Comparison of ENCODE assay signal across 13 cellular contexts in genomic region chr5:1409386-1410110, GRCh38. TPM values are rescaled to one million over a fixed set of nuclear protein-coding genes. Genes with fewer than 3 reads are reported as not detected.
DNase-seq lines count a peak whose midpoint lies in the region; ATAC-seq and TF ChIP-seq lines count a peak whose summit lies in the region.
"Had no signal": no experiment of that assay in that cellular context is flagged by ENCODE, and none has a peak within 500 bp of the region (broad histone marks: within the 10 kb centered on the region; RNA-seq: fewer than 3 reads in every experiment).

No MANE protein-coding gene starts in this region.

- H3K27me3 Mint-ChIP-seq in chondrocyte (ENCODE audit: low read depth): peaks cover 39% of the 10 kb centered on the region
- H3K27me3 Mint-ChIP-seq in neural progenitor cell (ENCODE audit: insufficient read depth, low read depth): peaks cover under 1% of the 10 kb centered on the region

- H3K36me3 ChIP-seq in neural progenitor cell: no peaks in the 10 kb centered on the region
- no peaks in the 10 kb centered on the region for H3K36me3 ChIP-seq in colonic mucosa
- H3K36me3 ChIP-seq: suprapubic skin had no signal

- no peak overlapping the region for H3K27ac ChIP-seq in neural progenitor cell
- H3K27ac ChIP-seq in colonic mucosa: no peak overlapping the region
- H3K27ac ChIP-seq: KMS-11, suprapubic skin had no signal

- H3K9ac ChIP-seq in neural progenitor cell (no peak overlapping the region), colonic mucosa (ENCODE audit: low read depth in 2 of 2, low read length in 2 of 2) (no peak overlapping the region)
- H3K9ac ChIP-seq: KMS-11 had no signal

- H3K4me1 ChIP-seq in neural progenitor cell (no peaks in the 10 kb centered on the region), colonic mucosa (no peaks in the 10 kb centered on the region)
- H3K4me1 ChIP-seq: suprapubic skin had no signal

- intact Hi-C loops in colonic mucosa (cut with DNase I): no loop called here

- no peak overlapping the region for H3K27ac Mint-ChIP-seq in chondrocyte (ENCODE audit: unreplicated experiment)
- H3K27ac Mint-ChIP-seq in neural progenitor cell: no peak overlapping the region

- H4K20me1 ChIP-seq in neural progenitor cell (ENCODE audit: low read depth): peaks cover 3% of the 10 kb centered on the region

- H3K9me3 ChIP-seq in neural progenitor cell (ENCODE audit: low read depth) (no peaks in the 10 kb centered on the region), colonic mucosa (no peaks in the 10 kb centered on the region)
- H3K9me3 ChIP-seq: suprapubic skin had no signal

- no peaks in the 10 kb centered on the region for H3K4me1 Mint-ChIP-seq in chondrocyte (ENCODE audit: low read depth)
- peaks cover 7% of the 10 kb centered on the region for H3K4me1 Mint-ChIP-seq in neural progenitor cell

- no peak overlapping the region for H3K4me3 Mint-ChIP-seq in chondrocyte (ENCODE audit: unreplicated experiment)
- H3K4me3 Mint-ChIP-seq in neural progenitor cell: peak overlapping the region; percentile 15

- H3F3A ChIP-seq in neural progenitor cell (ENCODE audit: low read depth): no peaks in the 10 kb centered on the region

- no peaks in the 10 kb centered on the region for H3K9me3 Mint-ChIP-seq in chondrocyte (ENCODE audit: low read depth)
- no peaks in the 10 kb centered on the region for H3K9me3 Mint-ChIP-seq in neural progenitor cell

- no peak for TF ChIP-seq POLR2A in NB4 (IDR thresholded peaks at IDR 0.05; ENCODE audit: extremely low read depth, insufficient read length)

- peak; percentile 42 for DNase-seq in SIG-M5 treated with dmso at 0.1 percent for 504 hours (lab: John Stamatoyannopoulos, UW; ENCODE audit: unreplicated experiment)
- DNase-seq in SIG-M5 (lab: John Stamatoyannopoulos, UW): no peak
- peak; percentile 75 for DNase-seq in NB4 (ENCODE audit: low read depth)
- peak; percentile 95 for DNase-seq in chondrocyte (ENCODE audit: low spot score)
- peak; percentile 83 for DNase-seq in neural progenitor cell (ENCODE audit: low spot score)
- DNase-seq in colonic mucosa: no peak
- no peak for DNase-seq in NCI-H146 treated with DMSO at 0.1 percent for 48 hours (lab: John Stamatoyannopoulos, UW; ENCODE audit: unreplicated experiment)
- DNase-seq: 8988T, retina had no signal

- H3K79me2 ChIP-seq in neural progenitor cell (ENCODE audit: low read depth): no peaks in the 10 kb centered on the region

- H3K36me3 Mint-ChIP-seq in chondrocyte (ENCODE audit: low read depth) (no peaks in the 10 kb centered on the region), neural progenitor cell (no peaks in the 10 kb centered on the region)

- H3K4me2 ChIP-seq in neural progenitor cell: no peak overlapping the region
- H3K4me2 ChIP-seq: KMS-11 had no signal

- H3K27me3 ChIP-seq in neural progenitor cell (no peaks in the 10 kb centered on the region), colonic mucosa (no peaks in the 10 kb centered on the region)

- TF ChIP-seq CTCF in NB4 (IDR thresholded peaks at IDR 0.05; ENCODE audit: low read depth, low read length): no peak
- no peak for TF ChIP-seq CTCF in chondrocyte (IDR thresholded peaks at IDR 0.05)
- TF ChIP-seq CTCF in neural progenitor cell (IDR thresholded peaks at IDR 0.05): no peak
- no peak for TF ChIP-seq CTCF in colonic mucosa (IDR thresholded peaks at IDR 0.05)

- no peak for ATAC-seq in HG03135 (IDR thresholded peaks at IDR 0.05; ENCODE audit: unreplicated experiment)

- H3K4me3 ChIP-seq in NB4 (ENCODE audit: low read depth, low read length): no peak overlapping the region
- H3K4me3 ChIP-seq in neural progenitor cell: no peak overlapping the region
- H3K4me3 ChIP-seq in colonic mucosa: no peak overlapping the region
- H3K4me3 ChIP-seq: suprapubic skin had no signal

- no peak overlapping the region for H2AFZ ChIP-seq in neural progenitor cell (replicated peaks)

RNA-seq across cellular contexts. Expression of gene SLC6A3, which starts 35.7 kb away (rescaled TPM):
- total RNA-seq in chondrocyte: not detected in 3 replicates
- 0.19 and 0.32 TPM in 2 replicates for total RNA-seq in neural progenitor cell (ENCODE audit: low replicate concordance)
- not detected for total RNA-seq in colonic mucosa
- total RNA-seq: epithelial cell of proximal tubule had no signal

Comparison
In these comparisons a context has a peak if more than half of its experiments do, and no peak if none do; other contexts are left out.
1. DNase-seq: peak in SIG-M5 treated with dmso at 0.1 percent for 504 hours (single experiment), NB4 (single experiment), chondrocyte (single experiment) and neural progenitor cell (single experiment); none in SIG-M5 (single experiment), colonic mucosa (single experiment) and NCI-H146 treated with DMSO at 0.1 percent for 48 hours (single experiment).